Comparison of ENCODE assay signal across 1 cellular context in the genomic region with DNA sequence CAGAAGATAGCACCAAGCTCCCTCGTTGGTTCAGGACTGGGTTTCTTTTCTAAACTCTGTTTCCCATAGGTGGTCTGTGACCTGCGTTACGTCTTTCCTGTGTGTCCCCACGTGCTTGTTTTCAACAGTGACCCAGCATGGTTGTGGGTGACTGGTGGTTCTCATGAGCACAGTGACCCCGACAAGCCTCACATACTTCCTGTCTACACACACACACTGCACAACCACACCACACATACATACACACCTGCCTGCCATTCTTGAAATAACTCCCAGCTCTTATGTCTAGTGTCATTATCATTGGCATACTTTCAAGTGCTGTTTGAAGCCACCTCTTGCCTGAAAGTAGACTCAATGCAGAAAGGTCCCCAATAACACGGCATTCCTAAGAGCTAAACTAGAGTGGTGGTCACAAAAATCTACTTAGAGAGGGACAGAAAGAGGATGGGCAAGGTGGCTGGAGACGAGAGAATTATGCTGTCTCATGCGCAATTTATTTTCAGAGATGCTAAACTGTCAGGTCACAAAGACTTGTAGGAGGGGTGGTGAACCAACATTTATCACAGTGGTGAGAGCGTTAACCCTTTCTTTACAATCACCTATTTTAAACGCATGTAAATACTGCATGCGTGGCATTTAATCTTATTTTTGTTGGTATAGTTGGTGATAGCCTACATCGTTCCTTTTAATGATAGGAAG.
TF ChIP-seq lines count a peak whose summit lies in the region.

No MANE protein-coding gene starts in this region.

TF ChIP-seq in K562, 482 proteins besides CTCF, POLR2A, EP300 and RAD21:
- peak; percentile 52; the same call in 1 of the 2 replicates for TF ChIP-seq MAFK (IDR thresholded peaks at IDR 0.05; ENCODE audit: low read length)
- TF ChIP-seq, protein P1, sequence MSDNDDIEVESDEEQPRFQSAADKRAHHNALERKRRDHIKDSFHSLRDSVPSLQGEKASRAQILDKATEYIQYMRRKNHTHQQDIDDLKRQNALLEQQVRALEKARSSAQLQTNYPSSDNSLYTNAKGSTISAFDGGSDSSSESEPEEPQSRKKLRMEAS (CRISPR knock-in tag; IDR thresholded peaks at IDR 0.05), result 0 out of 2 replicates have a peak, but pooled peaks have one; percentile 12
- TF ChIP-seq ZNF347 (CRISPR knock-in tag; IDR thresholded peaks at IDR 0.05; ENCODE audit: low read depth), result no peak
- TF ChIP-seq ZNF316 (IDR thresholded peaks at IDR 0.05), result peak; percentile 90
- TF ChIP-seq, protein P2, sequence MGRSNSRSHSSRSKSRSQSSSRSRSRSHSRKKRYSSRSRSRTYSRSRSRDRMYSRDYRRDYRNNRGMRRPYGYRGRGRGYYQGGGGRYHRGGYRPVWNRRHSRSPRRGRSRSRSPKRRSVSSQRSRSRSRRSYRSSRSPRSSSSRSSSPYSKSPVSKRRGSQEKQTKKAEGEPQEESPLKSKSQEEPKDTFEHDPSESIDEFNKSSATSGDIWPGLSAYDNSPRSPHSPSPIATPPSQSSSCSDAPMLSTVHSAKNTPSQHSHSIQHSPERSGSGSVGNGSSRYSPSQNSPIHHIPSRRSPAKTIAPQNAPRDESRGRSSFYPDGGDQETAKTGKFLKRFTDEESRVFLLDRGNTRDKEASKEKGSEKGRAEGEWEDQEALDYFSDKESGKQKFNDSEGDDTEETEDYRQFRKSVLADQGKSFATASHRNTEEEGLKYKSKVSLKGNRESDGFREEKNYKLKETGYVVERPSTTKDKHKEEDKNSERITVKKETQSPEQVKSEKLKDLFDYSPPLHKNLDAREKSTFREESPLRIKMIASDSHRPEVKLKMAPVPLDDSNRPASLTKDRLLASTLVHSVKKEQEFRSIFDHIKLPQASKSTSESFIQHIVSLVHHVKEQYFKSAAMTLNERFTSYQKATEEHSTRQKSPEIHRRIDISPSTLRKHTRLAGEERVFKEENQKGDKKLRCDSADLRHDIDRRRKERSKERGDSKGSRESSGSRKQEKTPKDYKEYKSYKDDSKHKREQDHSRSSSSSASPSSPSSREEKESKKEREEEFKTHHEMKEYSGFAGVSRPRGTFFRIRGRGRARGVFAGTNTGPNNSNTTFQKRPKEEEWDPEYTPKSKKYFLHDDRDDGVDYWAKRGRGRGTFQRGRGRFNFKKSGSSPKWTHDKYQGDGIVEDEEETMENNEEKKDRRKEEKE (IDR thresholded peaks at IDR 0.05; ENCODE audit: borderline replicate concordance in 1 of 2, control insufficient read depth in 1 of 2, low read depth in 2 of 2, low read length in 1 of 2), result no peak
- TF ChIP-seq, protein P3, sequence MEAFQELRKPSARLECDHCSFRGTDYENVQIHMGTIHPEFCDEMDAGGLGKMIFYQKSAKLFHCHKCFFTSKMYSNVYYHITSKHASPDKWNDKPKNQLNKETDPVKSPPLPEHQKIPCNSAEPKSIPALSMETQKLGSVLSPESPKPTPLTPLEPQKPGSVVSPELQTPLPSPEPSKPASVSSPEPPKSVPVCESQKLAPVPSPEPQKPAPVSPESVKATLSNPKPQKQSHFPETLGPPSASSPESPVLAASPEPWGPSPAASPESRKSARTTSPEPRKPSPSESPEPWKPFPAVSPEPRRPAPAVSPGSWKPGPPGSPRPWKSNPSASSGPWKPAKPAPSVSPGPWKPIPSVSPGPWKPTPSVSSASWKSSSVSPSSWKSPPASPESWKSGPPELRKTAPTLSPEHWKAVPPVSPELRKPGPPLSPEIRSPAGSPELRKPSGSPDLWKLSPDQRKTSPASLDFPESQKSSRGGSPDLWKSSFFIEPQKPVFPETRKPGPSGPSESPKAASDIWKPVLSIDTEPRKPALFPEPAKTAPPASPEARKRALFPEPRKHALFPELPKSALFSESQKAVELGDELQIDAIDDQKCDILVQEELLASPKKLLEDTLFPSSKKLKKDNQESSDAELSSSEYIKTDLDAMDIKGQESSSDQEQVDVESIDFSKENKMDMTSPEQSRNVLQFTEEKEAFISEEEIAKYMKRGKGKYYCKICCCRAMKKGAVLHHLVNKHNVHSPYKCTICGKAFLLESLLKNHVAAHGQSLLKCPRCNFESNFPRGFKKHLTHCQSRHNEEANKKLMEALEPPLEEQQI (IDR thresholded peaks at IDR 0.05), result no peak
- TF ChIP-seq NFIC (IDR thresholded peaks at IDR 0.05), result peak; percentile 8; the same call in 1 of the 2 replicates
- peak; percentile 26; the same call in 1 of the 2 replicates for TF ChIP-seq CEBPB (tag; IDR thresholded peaks at IDR 0.05)
- peak; percentile 92 for TF ChIP-seq MEIS2 (IDR thresholded peaks at IDR 0.05; ENCODE audit: partially characterized antibody)
- no peak for TF ChIP-seq SOX6 (IDR thresholded peaks at IDR 0.05)
- peak; percentile 79 for TF ChIP-seq C11orf30 (IDR thresholded peaks at IDR 0.05; ENCODE audit: low read depth)
- no peak for TF ChIP-seq ZNF217 (CRISPR knock-in tag; IDR thresholded peaks at IDR 0.05)
- no peak for TF ChIP-seq DDX20 (tag; IDR thresholded peaks at IDR 0.05; ENCODE audit: low read depth)
- TF ChIP-seq, protein P4, sequence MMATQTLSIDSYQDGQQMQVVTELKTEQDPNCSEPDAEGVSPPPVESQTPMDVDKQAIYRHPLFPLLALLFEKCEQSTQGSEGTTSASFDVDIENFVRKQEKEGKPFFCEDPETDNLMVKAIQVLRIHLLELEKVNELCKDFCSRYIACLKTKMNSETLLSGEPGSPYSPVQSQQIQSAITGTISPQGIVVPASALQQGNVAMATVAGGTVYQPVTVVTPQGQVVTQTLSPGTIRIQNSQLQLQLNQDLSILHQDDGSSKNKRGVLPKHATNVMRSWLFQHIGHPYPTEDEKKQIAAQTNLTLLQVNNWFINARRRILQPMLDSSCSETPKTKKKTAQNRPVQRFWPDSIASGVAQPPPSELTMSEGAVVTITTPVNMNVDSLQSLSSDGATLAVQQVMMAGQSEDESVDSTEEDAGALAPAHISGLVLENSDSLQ (IDR thresholded peaks at IDR 0.05), result peak; percentile 75
- TF ChIP-seq MAFG (tag; conservative IDR thresholded peaks at IDR 0.05), result peak; percentile 79
- TF ChIP-seq, protein P5, sequence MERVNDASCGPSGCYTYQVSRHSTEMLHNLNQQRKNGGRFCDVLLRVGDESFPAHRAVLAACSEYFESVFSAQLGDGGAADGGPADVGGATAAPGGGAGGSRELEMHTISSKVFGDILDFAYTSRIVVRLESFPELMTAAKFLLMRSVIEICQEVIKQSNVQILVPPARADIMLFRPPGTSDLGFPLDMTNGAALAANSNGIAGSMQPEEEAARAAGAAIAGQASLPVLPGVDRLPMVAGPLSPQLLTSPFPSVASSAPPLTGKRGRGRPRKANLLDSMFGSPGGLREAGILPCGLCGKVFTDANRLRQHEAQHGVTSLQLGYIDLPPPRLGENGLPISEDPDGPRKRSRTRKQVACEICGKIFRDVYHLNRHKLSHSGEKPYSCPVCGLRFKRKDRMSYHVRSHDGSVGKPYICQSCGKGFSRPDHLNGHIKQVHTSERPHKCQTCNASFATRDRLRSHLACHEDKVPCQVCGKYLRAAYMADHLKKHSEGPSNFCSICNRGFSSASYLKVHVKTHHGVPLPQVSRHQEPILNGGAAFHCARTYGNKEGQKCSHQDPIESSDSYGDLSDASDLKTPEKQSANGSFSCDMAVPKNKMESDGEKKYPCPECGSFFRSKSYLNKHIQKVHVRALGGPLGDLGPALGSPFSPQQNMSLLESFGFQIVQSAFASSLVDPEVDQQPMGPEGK (CRISPR knock-in tag; IDR thresholded peaks at IDR 0.05; ENCODE audit: borderline replicate concordance), result no peak
- peak; percentile 29 for TF ChIP-seq MAFF (IDR thresholded peaks at IDR 0.05; ENCODE audit: low read length)
- no peak for TF ChIP-seq SIX5 (IDR thresholded peaks at IDR 0.05; ENCODE audit: borderline replicate concordance in 1 of 2, insufficient read depth in 1 of 2, low read depth in 1 of 2, low read length in 2 of 2)
- no peak for TF ChIP-seq ZNF644 (tag; IDR thresholded peaks at IDR 0.05; ENCODE audit: low read depth)
- TF ChIP-seq MECOM (CRISPR knock-in tag; IDR thresholded peaks at IDR 0.05), result 0 out of 2 replicates have a peak, but pooled peaks have one; percentile 50
- TF ChIP-seq CTBP1 (IDR thresholded peaks at IDR 0.05; ENCODE audit: borderline replicate concordance), result peak; percentile 39; the same call in 1 of the 2 replicates
- TF ChIP-seq FOXA1 (IDR thresholded peaks at IDR 0.05; ENCODE audit: borderline replicate concordance), result no peak
- TF ChIP-seq NFE2 (IDR thresholded peaks at IDR 0.05; ENCODE audit: low read depth), result peak; percentile 90
- TF ChIP-seq, protein P6, sequence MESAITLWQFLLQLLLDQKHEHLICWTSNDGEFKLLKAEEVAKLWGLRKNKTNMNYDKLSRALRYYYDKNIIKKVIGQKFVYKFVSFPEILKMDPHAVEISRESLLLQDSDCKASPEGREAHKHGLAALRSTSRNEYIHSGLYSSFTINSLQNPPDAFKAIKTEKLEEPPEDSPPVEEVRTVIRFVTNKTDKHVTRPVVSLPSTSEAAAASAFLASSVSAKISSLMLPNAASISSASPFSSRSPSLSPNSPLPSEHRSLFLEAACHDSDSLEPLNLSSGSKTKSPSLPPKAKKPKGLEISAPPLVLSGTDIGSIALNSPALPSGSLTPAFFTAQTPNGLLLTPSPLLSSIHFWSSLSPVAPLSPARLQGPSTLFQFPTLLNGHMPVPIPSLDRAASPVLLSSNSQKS (CRISPR knock-in tag; IDR thresholded peaks at IDR 0.05), result no peak
- TF ChIP-seq NRF1 (conservative IDR thresholded peaks at IDR 0.05 in 1 of 2, IDR thresholded peaks at IDR 0.05 in 1 of 2), result peak; percentile 24 to 49; a peak in 2 of 4 replicates
- TF ChIP-seq, protein P7, sequence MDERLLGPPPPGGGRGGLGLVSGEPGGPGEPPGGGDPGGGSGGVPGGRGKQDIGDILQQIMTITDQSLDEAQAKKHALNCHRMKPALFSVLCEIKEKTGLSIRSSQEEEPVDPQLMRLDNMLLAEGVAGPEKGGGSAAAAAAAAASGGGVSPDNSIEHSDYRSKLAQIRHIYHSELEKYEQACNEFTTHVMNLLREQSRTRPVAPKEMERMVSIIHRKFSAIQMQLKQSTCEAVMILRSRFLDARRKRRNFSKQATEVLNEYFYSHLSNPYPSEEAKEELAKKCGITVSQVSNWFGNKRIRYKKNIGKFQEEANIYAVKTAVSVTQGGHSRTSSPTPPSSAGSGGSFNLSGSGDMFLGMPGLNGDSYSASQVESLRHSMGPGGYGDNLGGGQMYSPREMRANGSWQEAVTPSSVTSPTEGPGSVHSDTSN (CRISPR knock-in tag; IDR thresholded peaks at IDR 0.05; ENCODE audit: low read depth), result no peak
- TF ChIP-seq, protein P7 (tag; conservative IDR thresholded peaks at IDR 0.05; ENCODE audit: low read depth), result peak; percentile 94
- TF ChIP-seq TOE1 (IDR thresholded peaks at IDR 0.05; ENCODE audit: borderline replicate concordance), result no peak
- TF ChIP-seq TOE1 (CRISPR knock-in tag; IDR thresholded peaks at IDR 0.05; ENCODE audit: borderline replicate concordance, low read depth), result no peak
